ENCODE assay signal across 18 cellular contexts in the genomic region with DNA sequence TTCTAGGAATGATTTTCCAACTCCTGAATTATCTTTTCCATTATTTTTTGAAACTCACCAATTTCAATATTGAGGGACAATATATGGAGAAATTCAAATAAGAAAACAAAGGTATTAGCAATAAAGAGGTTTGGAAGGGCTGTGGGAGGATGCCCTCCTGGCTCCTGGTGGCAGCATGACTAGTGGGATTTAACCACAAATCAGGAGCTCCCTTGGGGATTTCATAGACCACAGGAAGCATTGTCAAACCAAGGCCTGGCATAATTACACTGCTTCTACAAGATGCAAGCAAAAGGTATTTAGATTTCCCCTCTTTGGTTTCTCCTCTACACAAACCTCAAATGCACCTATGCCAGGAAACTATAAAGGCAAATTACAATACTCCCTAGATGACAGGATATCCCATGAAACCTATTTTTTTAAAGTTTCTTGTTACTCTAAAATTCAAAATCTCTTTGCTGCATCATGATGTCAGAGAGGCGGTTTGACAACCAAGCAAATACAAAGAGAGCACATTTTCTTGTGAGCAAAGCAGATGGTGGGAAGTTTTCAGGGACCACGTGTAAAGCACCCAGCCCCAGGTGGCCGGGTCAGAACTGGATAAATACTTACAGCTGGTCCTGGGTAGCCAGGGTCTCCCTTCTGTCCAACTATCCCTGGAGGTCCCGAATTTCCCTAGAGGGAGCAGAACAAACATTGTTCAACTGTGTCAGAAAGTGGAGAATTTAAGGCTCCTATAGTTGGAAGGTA.
DNase-seq lines count a peak whose midpoint lies in the region; ATAC-seq, FAIRE-seq and TF ChIP-seq lines count a peak whose summit lies in the region.
"Had no signal": no experiment of that assay in that cellular context is flagged by ENCODE, and none has a peak within 500 bp of the region (broad histone marks: within the 10 kb centered on the region; RNA-seq: fewer than 3 reads in every experiment).

No MANE protein-coding gene starts in this region.

- no TSS peak for BruUV-seq in A673 (replicated peaks; lab: Mats Ljungman, UMichigan)

- no peak for TF ChIP-seq EP300 in gastroesophageal sphincter (IDR thresholded peaks at IDR 0.05)

- FAIRE-seq in RCC 7860 (lab: Jason Lieb, UNC): no peak

- H3K27me3 Mint-ChIP-seq in activated T-cell treated with anti-CD3 and anti-CD28 coated beads, Interleukin-2, amount 50 U/mL, for 24 hours: no peaks in the 10 kb centered on the region
- H3K27me3 Mint-ChIP-seq: activated naive CD8-positive, alpha-beta T cell treated with anti-CD3 and anti-CD28 coated beads, Interleukin-2, amount 10 ng/mL, durations not matched to agents 7 days and 5 days; central memory CD8-positive, alpha-beta T cell had no signal

- H3K36me3 Mint-ChIP-seq in activated T-cell treated with anti-CD3 and anti-CD28 coated beads, Interleukin-2, amount 50 U/mL, for 24 hours (ENCODE audit: low read depth): peaks cover 68% of the 10 kb centered on the region
- H3K36me3 Mint-ChIP-seq: activated naive CD8-positive, alpha-beta T cell treated with anti-CD3 and anti-CD28 coated beads, Interleukin-2, amount 10 ng/mL, durations not matched to agents 7 days and 5 days had no signal

- no peaks in the 10 kb centered on the region for H3K9me3 ChIP-seq in A673 (ENCODE audit: low read depth, low read length, poor library complexity, severe bottlenecking)
- H3K9me3 ChIP-seq in gastroesophageal sphincter: no peaks in the 10 kb centered on the region

- no peak overlapping the region for H3K27ac Mint-ChIP-seq in activated T-cell treated with anti-CD3 and anti-CD28 coated beads, Interleukin-2, amount 50 U/mL, for 24 hours
- H3K27ac Mint-ChIP-seq: activated naive CD8-positive, alpha-beta T cell treated with anti-CD3 and anti-CD28 coated beads, Interleukin-2, amount 10 ng/mL, durations not matched to agents 7 days and 5 days had no signal

- CTCF ChIA-PET in A673 (lab: Charles Lee): no interaction called here

- no peak overlapping the region for H3K4me3 Mint-ChIP-seq in activated T-cell treated with anti-CD3 and anti-CD28 coated beads, Interleukin-2, amount 50 U/mL, for 24 hours
- H3K4me3 Mint-ChIP-seq: activated naive CD8-positive, alpha-beta T cell treated with anti-CD3 and anti-CD28 coated beads, Interleukin-2, amount 10 ng/mL, durations not matched to agents 7 days and 5 days; activated T-cell treated with anti-CD3 and anti-CD28 coated beads, Interleukin-2, amount 50 U/mL, for 4 hours; central memory CD8-positive, alpha-beta T cell had no signal

- no peaks in the 10 kb centered on the region for H3K4me1 ChIP-seq in A673 (ENCODE audit: insufficient read depth, low read length, poor library complexity, severe bottlenecking)
- H3K4me1 ChIP-seq in gastroesophageal sphincter: peaks cover 0 to 19% (median 0%) of the 10 kb centered on the region in 3 donors

- WGBS in gastroesophageal sphincter (ENCODE audit: low coverage in 1 of 2), 2 donors: 74 to 100% methylated on average over 1 to 4 of the region's 4 CpGs

- no peak for TF ChIP-seq POLR2A in gastroesophageal sphincter (IDR thresholded peaks at IDR 0.05)

- H3K27me3 ChIP-seq in A673 (replicated peaks; ENCODE audit: insufficient read depth, low read depth, low read length, poor library complexity) (peaks cover 16% of the 10 kb centered on the region), gastroesophageal sphincter (no peaks in the 10 kb centered on the region)

- no peak for TF ChIP-seq CTCF in A673 (conservative IDR thresholded peaks at IDR 0.05; ENCODE audit: low read depth, low read length)
- TF ChIP-seq CTCF in gastroesophageal sphincter (IDR thresholded peaks at IDR 0.05): no peak

- no peaks in the 10 kb centered on the region for H3K9me3 Mint-ChIP-seq in activated T-cell treated with anti-CD3 and anti-CD28 coated beads, Interleukin-2, amount 50 U/mL, for 24 hours
- H3K9me3 Mint-ChIP-seq: activated naive CD8-positive, alpha-beta T cell treated with anti-CD3 and anti-CD28 coated beads, Interleukin-2, amount 10 ng/mL, durations not matched to agents 7 days and 5 days; activated T-cell treated with anti-CD3 and anti-CD28 coated beads, Interleukin-2, amount 50 U/mL, for 4 hours; central memory CD8-positive, alpha-beta T cell had no signal

- H3K4me3 ChIP-seq in A673 (ENCODE audit: low read depth, low read length, poor library complexity, severe bottlenecking): no peak overlapping the region
- no peak overlapping the region for H3K4me3 ChIP-seq in gastroesophageal sphincter

- DNase-seq in A673 (ENCODE audit: low spot score) (peak; percentile 15), ELR (ENCODE audit: low read depth) (peak; percentile 49), RCC 7860 (ENCODE audit: low spot score) (peak; percentile 34), NCI-H2081 (lab: John Stamatoyannopoulos, UW) (no peak)
- DNase-seq in activated T-cell treated with anti-CD3 and anti-CD28 coated beads, Interleukin-2, amount 50 U/mL, for 24 hours: no peak
- DNase-seq in stimulated activated CD8-positive, alpha-beta memory T cell treated with anti-CD3 and anti-CD28 coated beads, Interleukin-4, amount 100 ng/mL, for 48 hours: no peak
- DNase-seq: activated CD4-positive, alpha-beta T cell treated with anti-CD3 and anti-CD28 coated beads, Interleukin-2, amount 50 U/mL, for 4 hours; activated naive CD8-positive, alpha-beta T cell treated with anti-CD3 and anti-CD28 coated beads, Interleukin-2, amount 10 ng/mL, durations not matched to agents 7 days and 5 days; activated T-cell treated with anti-CD3 and anti-CD28 coated beads, Interleukin-2, amount 50 U/mL, for 4 hours; AML-193; effector CD4-positive, alpha-beta T cell; kidney glomerular epithelial cell; midbrain; NCI-H2107; right cardiac atrium had no signal

- POLR2A ChIA-PET in A673 (lab: Charles Lee; ENCODE audit: low non-redundant PET): interaction anchor here (0.6 kb wide), 1 partner anchor 129 kb away, joined by 4 read pairs; no protein-coding TSS in a partner anchor

- no peaks in the 10 kb centered on the region for H3K36me3 ChIP-seq in A673 (ENCODE audit: insufficient read depth, low read length, poor library complexity, severe bottlenecking)
- peaks cover 0 to 86% of the 10 kb centered on the region in 2 donors for H3K36me3 ChIP-seq in gastroesophageal sphincter

- ATAC-seq in gastroesophageal sphincter: no peak
- ATAC-seq in HG03432 (IDR thresholded peaks at IDR 0.05; ENCODE audit: unreplicated experiment): no peak
- ATAC-seq: activated T-cell treated with anti-CD3 and anti-CD28 coated beads, Interleukin-2, amount 50 U/mL, for 4 hours; right cardiac atrium had no signal

- no peaks in the 10 kb centered on the region for H3K4me1 Mint-ChIP-seq in activated T-cell treated with anti-CD3 and anti-CD28 coated beads, Interleukin-2, amount 50 U/mL, for 24 hours (ENCODE audit: low read depth)
- H3K4me1 Mint-ChIP-seq: central memory CD8-positive, alpha-beta T cell had no signal

- H3K27ac ChIP-seq in A673 (ENCODE audit: low read depth, low read length, poor library complexity, severe bottlenecking) (no peak overlapping the region), gastroesophageal sphincter (peak overlapping the region in 3 of 4 donors; percentile 1 to 53 (median 36))

- intact Hi-C loops in A673 (cut with micrococcal nuclease; ENCODE audit: unreplicated experiment): no loop called here

Comparison
In these comparisons a context has a peak if more than half of its experiments do, and no peak if none do; other contexts are left out.
1. DNase-seq: peak in A673 (single experiment), ELR (single experiment) and RCC 7860 (single experiment); none in activated T-cell treated with anti-CD3 and anti-CD28 coated beads, Interleukin-2, amount 50 U/mL, for 24 hours (single experiment), NCI-H2081 (0 of 2) and stimulated activated CD8-positive, alpha-beta memory T cell treated with anti-CD3 and anti-CD28 coated beads, Interleukin-4, amount 100 ng/mL, for 48 hours (single experiment).